Comparison of ENCODE assay signal across 25 cellular contexts in genomic region chr5:91143840-91144239, GRCh38.
A peak's percentile ranks its signal among the peaks of the same experiment; 100 is the strongest.
DNase-seq lines count a peak whose midpoint lies in the region; ATAC-seq and TF ChIP-seq lines count a peak whose summit lies in the region.
"Had no signal": no experiment of that assay in that cellular context is flagged by ENCODE, and none has a peak within 500 bp of the region (broad histone marks: within the 10 kb centered on the region; RNA-seq: fewer than 3 reads in every experiment).

No MANE protein-coding gene starts in this region.

- H3K27ac ChIP-seq in thoracic aorta = peak overlapping the region; percentile 59 to 71
- H3K27ac ChIP-seq in vagina = peak overlapping the region; percentile 61
- no peak overlapping the region for H3K27ac ChIP-seq in lower lobe of right lung
- no peak overlapping the region for H3K27ac ChIP-seq in brain microvascular endothelial cell
- H3K27ac ChIP-seq: A549 had no signal

- H3K4me3 ChIP-seq in thoracic aorta = no peak overlapping the region
- H3K4me3 ChIP-seq in vagina = no peak overlapping the region
- H3K4me3 ChIP-seq in lower lobe of right lung = no peak overlapping the region
- H3K4me3 ChIP-seq in brain microvascular endothelial cell (ENCODE audit: low read depth, low read length) = no peak overlapping the region
- H3K4me3 ChIP-seq: A549; BLaER1 treated with 17β-estradiol and CSF1 and Interleukin-3, amounts not matched to agents 10 nM and 100 nM; GM12878; GM23338 had no signal

- TF ChIP-seq POLR2A in vagina (IDR thresholded peaks at IDR 0.05) = no peak

- peaks cover 5 to 7% of the 10 kb centered on the region in 2 donors for H3K9me3 Mint-ChIP-seq in stimulated activated naive CD8-positive, alpha-beta T cell treated with anti-CD3 and anti-CD28 coated beads, Interleukin-15, amount 100 ng/mL, for 72 hours
- H3K9me3 Mint-ChIP-seq in stimulated activated effector memory CD8-positive, alpha-beta T cell treated with anti-CD3 and anti-CD28 coated beads, Interleukin-12 subunit alpha, Interleukin-12 subunit beta, amount 100 ng/mL, for 72 hours = no peaks in the 10 kb centered on the region
- H3K9me3 Mint-ChIP-seq: CD4-positive, alpha-beta T cell had no signal

- no peaks in the 10 kb centered on the region for H3K36me3 ChIP-seq in thoracic aorta
- no peaks in the 10 kb centered on the region for H3K36me3 ChIP-seq in vagina
- no peaks in the 10 kb centered on the region for H3K36me3 ChIP-seq in lower lobe of right lung
- no peaks in the 10 kb centered on the region for H3K36me3 ChIP-seq in brain microvascular endothelial cell (replicated peaks)
- H3K36me3 ChIP-seq: BE2C had no signal

- no peaks in the 10 kb centered on the region for H3K27me3 Mint-ChIP-seq in stimulated activated naive CD8-positive, alpha-beta T cell treated with anti-CD3 and anti-CD28 coated beads, Interleukin-15, amount 100 ng/mL, for 72 hours
- H3K27me3 Mint-ChIP-seq: CD4-positive, alpha-beta T cell had no signal

- DNase-seq in stimulated activated naive CD8-positive, alpha-beta T cell treated with anti-CD3 and anti-CD28 coated beads, Interleukin-15, amount 100 ng/mL, for 72 hours = no peak
- no peak for DNase-seq in stimulated activated naive CD8-positive, alpha-beta T cell treated with anti-CD3 and anti-CD28 coated beads, Interleukin-15, Interleukin-2, amounts not matched to agents 100 U/mL and 50 U/mL, for 24 hours
- no peak for DNase-seq in stimulated activated effector memory CD8-positive, alpha-beta T cell treated with anti-CD3 and anti-CD28 coated beads, Interleukin-12 subunit alpha, Interleukin-12 subunit beta, amount 100 ng/mL, for 72 hours (ENCODE audit: low spot score in 2 of 2)
- DNase-seq in thoracic aorta (ENCODE audit: low spot score) (no peak), vagina (ENCODE audit: extremely low spot score in 2 of 2) (no peak), lower lobe of right lung (no peak), brain microvascular endothelial cell (no peak)
- DNase-seq in stimulated activated CD4-positive, alpha-beta T cell treated with anti-CD3 and anti-CD28 coated beads, Interleukin-4, amount 100 ng/mL, for 1 hour = no peak
- DNase-seq: 8988T; ACHN; AML-193; BE2C; CD4-positive, alpha-beta T cell; CD8-positive, alpha-beta memory T cell; DMS 273 treated with DMSO at 0.1 percent for 48 hours; DMS79; EL; GDM1; H9 had no signal

- no peaks in the 10 kb centered on the region for H3K36me3 Mint-ChIP-seq in stimulated activated effector memory CD8-positive, alpha-beta T cell treated with anti-CD3 and anti-CD28 coated beads, Interleukin-12 subunit alpha, Interleukin-12 subunit beta, amount 100 ng/mL, for 72 hours
- H3K36me3 Mint-ChIP-seq: CD8-positive, alpha-beta memory T cell had no signal

- H3K27ac Mint-ChIP-seq in stimulated activated naive CD8-positive, alpha-beta T cell treated with anti-CD3 and anti-CD28 coated beads, Interleukin-15, amount 100 ng/mL, for 72 hours = no peak overlapping the region
- H3K27ac Mint-ChIP-seq in stimulated activated effector memory CD8-positive, alpha-beta T cell treated with anti-CD3 and anti-CD28 coated beads, Interleukin-12 subunit alpha, Interleukin-12 subunit beta, amount 100 ng/mL, for 72 hours = no peak overlapping the region
- H3K27ac Mint-ChIP-seq: CD4-positive, alpha-beta T cell; CD8-positive, alpha-beta memory T cell; GM23338 had no signal

- intact Hi-C loops in vagina (cut with DNase I) (no loop called here), lower lobe of right lung (cut with DNase I) (no loop called here)

- H3K27me3 ChIP-seq in thoracic aorta (replicated peaks; ENCODE audit: insufficient read depth) (no peaks in the 10 kb centered on the region), vagina (no peaks in the 10 kb centered on the region), lower lobe of right lung (ENCODE audit: low read depth) (no peaks in the 10 kb centered on the region), brain microvascular endothelial cell (replicated peaks) (no peaks in the 10 kb centered on the region)
- H3K27me3 ChIP-seq: BE2C; BLaER1 treated with 17β-estradiol and CSF1 and Interleukin-3, amounts not matched to agents 10 nM and 100 nM had no signal

- H3K4me1 Mint-ChIP-seq in stimulated activated naive CD8-positive, alpha-beta T cell treated with anti-CD3 and anti-CD28 coated beads, Interleukin-15, amount 100 ng/mL, for 72 hours = peaks cover 16% of the 10 kb centered on the region
- H3K4me1 Mint-ChIP-seq in stimulated activated effector memory CD8-positive, alpha-beta T cell treated with anti-CD3 and anti-CD28 coated beads, Interleukin-12 subunit alpha, Interleukin-12 subunit beta, amount 100 ng/mL, for 72 hours = no peaks in the 10 kb centered on the region

- no peak overlapping the region for H3K4me3 Mint-ChIP-seq in stimulated activated naive CD8-positive, alpha-beta T cell treated with anti-CD3 and anti-CD28 coated beads, Interleukin-15, amount 100 ng/mL, for 72 hours
- H3K4me3 Mint-ChIP-seq in stimulated activated effector memory CD8-positive, alpha-beta T cell treated with anti-CD3 and anti-CD28 coated beads, Interleukin-12 subunit alpha, Interleukin-12 subunit beta, amount 100 ng/mL, for 72 hours = no peak overlapping the region
- H3K4me3 Mint-ChIP-seq: CD14-positive monocyte; CD4-positive, alpha-beta T cell; CD8-positive, alpha-beta memory T cell; GM23338; H9 had no signal

- H3K4me1 ChIP-seq in thoracic aorta (ENCODE audit: control insufficient read depth in 1 of 2, low read depth in 2 of 2) (peaks cover 19 to 53% of the 10 kb centered on the region in 2 donors), vagina (peaks cover 46% of the 10 kb centered on the region), lower lobe of right lung (peaks cover 23% of the 10 kb centered on the region)

- TF ChIP-seq CTCF in thoracic aorta (IDR thresholded peaks at IDR 0.05) (no peak), vagina (IDR thresholded peaks at IDR 0.05) (no peak), lower lobe of right lung (IDR thresholded peaks at IDR 0.05) (no peak), brain microvascular endothelial cell (IDR thresholded peaks at IDR 0.05; ENCODE audit: low read depth, low read length, missing control alignments) (no peak)

- in situ Hi-C loops in brain microvascular endothelial cell (cut with HindIII; ENCODE audit: low pct_ligation_motif_present, low sequenced_read_pairs) = no loop called here

- H3K9me3 ChIP-seq in thoracic aorta (no peaks in the 10 kb centered on the region), vagina (no peaks in the 10 kb centered on the region), lower lobe of right lung (no peaks in the 10 kb centered on the region)
- H3K9me3 ChIP-seq: BE2C had no signal

- peak; percentile 18 for ATAC-seq in stimulated activated naive CD8-positive, alpha-beta T cell treated with anti-CD3 and anti-CD28 coated beads, Interleukin-15, amount 100 ng/mL, for 72 hours
- ATAC-seq in stimulated activated naive CD8-positive, alpha-beta T cell treated with anti-CD3 and anti-CD28 coated beads, Interleukin-15, Interleukin-2, amounts not matched to agents 100 U/mL and 50 U/mL, for 24 hours = no peak
- peak; percentile 42 for ATAC-seq in stimulated activated effector memory CD8-positive, alpha-beta T cell treated with anti-CD3 and anti-CD28 coated beads, Interleukin-12 subunit alpha, Interleukin-12 subunit beta, amount 100 ng/mL, for 72 hours
- ATAC-seq in thoracic aorta (ENCODE audit: insufficient number of reproducible peaks, low FRiP score, low read depth) (no peak), lower lobe of right lung (no peak)
- ATAC-seq: A549, GM12878, GM23338, HCT116 had no signal

Comparison
In these comparisons a context has a peak if more than half of its experiments do, and no peak if none do; other contexts are left out.
1. ATAC-seq: peak in stimulated activated naive CD8-positive, alpha-beta T cell treated with anti-CD3 and anti-CD28 coated beads, Interleukin-15, amount 100 ng/mL, for 72 hours (single experiment) and stimulated activated effector memory CD8-positive, alpha-beta T cell treated with anti-CD3 and anti-CD28 coated beads, Interleukin-12 subunit alpha, Interleukin-12 subunit beta, amount 100 ng/mL, for 72 hours (single experiment); none in stimulated activated naive CD8-positive, alpha-beta T cell treated with anti-CD3 and anti-CD28 coated beads, Interleukin-15, Interleukin-2, amounts not matched to agents 100 U/mL and 50 U/mL, for 24 hours (single experiment), thoracic aorta (single experiment) and lower lobe of right lung (0 of 2).
2. H3K27ac ChIP-seq: peak in thoracic aorta (2 of 2) and vagina (single experiment); none in lower lobe of right lung (single experiment) and brain microvascular endothelial cell (single experiment).